25 cellular contexts compared by ENCODE assay signal in the genomic region with DNA sequence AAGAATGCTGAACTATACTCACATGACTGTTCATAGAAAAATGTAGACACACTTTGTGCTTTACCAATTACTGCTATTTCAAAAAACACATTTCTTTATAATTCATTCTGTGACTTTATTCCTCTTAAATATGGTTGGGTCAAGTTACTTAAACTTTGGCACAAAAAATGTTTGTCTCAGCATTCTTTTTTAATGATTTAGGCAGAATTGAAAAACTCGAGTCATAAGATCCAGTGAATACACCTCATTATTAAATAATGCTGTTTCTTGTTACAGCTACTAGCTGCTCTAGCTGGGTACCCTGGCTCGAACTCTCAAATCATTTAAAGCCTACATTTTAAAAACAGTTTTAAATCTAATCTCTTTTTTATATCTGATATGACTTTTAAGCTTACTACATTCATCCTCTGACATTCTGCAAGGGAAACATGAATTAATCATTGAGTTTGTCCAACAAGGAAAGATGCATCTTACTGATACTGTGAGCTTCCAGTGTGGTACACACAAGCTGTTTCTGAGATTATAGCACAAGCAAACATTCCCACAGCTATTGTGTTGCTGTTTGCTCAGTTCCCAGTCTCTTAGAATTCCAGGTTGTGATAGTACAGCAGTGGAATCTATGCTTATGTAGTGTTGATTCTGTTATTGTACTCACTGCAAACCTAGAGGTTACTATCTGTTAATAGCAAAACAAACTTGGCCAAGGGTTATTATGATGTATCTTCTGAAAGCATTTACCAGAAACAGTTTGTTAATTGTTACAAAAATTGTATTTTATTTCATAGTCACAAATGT.
A peak's percentile ranks its signal among the peaks of the same experiment; 100 is the strongest.
DNase-seq lines count a peak whose midpoint lies in the region; ATAC-seq, FAIRE-seq and TF ChIP-seq lines count a peak whose summit lies in the region.
"Had no signal": no experiment of that assay in that cellular context is flagged by ENCODE, and none has a peak within 500 bp of the region (broad histone marks: within the 10 kb centered on the region; RNA-seq: fewer than 3 reads in every experiment).

No MANE protein-coding gene starts in this region.

- no peak overlapping the region for H3K4me2 ChIP-seq in astrocyte (ENCODE audit: low read length)

- H3K27me3 Mint-ChIP-seq in astrocyte (ENCODE audit: low read depth, unreplicated experiment) (no peaks in the 10 kb centered on the region), T-cell (no peaks in the 10 kb centered on the region)
- H3K27me3 Mint-ChIP-seq: activated naive CD8-positive, alpha-beta T cell; CD4-positive, CD25-positive, alpha-beta regulatory T cell; naive thymus-derived CD8-positive, alpha-beta T cell had no signal

- TF ChIP-seq POLR2A in H54 (IDR thresholded peaks at IDR 0.05; ENCODE audit: low read depth, low read length), result no peak

- H3K9me3 Mint-ChIP-seq in astrocyte (ENCODE audit: unreplicated experiment), result no peaks in the 10 kb centered on the region
- H3K9me3 Mint-ChIP-seq in T-cell, result peaks cover 9 to 19% (median 14%) of the 10 kb centered on the region in 3 donors

- intact Hi-C loops in sciatic nerve (cut with DNase I), result no loop called here

- no peaks in the 10 kb centered on the region for H3K36me3 ChIP-seq in astrocyte (ENCODE audit: insufficient read depth, low read length)
- H3K36me3 ChIP-seq: prostate gland, spleen had no signal

- no peak for DNase-seq in H54 (ENCODE audit: insufficient read length, low spot score)
- peak; percentile 57 for DNase-seq in astrocyte (ENCODE audit: low read depth)
- DNase-seq in fibroblast of peridontal ligament (ENCODE audit: extremely low read depth), result peak; percentile 31
- no peak for DNase-seq in sciatic nerve (ENCODE audit: low spot score)
- DNase-seq in NCI-H526 (lab: John Stamatoyannopoulos, UW), result no peak
- DNase-seq in GM10266 (ENCODE audit: extremely low spot score), result no peak
- DNase-seq in T-cell, result no peak
- DNase-seq: caudate nucleus; CD4-positive, CD25-positive, alpha-beta regulatory T cell; DMS 273 treated with DMSO at 0.1 percent for 48 hours; HCEC 1CT; mesendoderm; naive thymus-derived CD8-positive, alpha-beta T cell; NCI-H1436; NCI-H226; NK-92 treated with Interleukin-12 subunit alpha and Interleukin-12 subunit beta, amount 100 ng/mL, for 24 hours; spleen; stimulated activated CD8-positive, alpha-beta memory T cell treated with anti-CD3 and anti-CD28 coated beads, Interleukin-4, amount 100 ng/mL, for 48 hours; T1000 had no signal

- TF ChIP-seq CTCF in astrocyte (IDR thresholded peaks at IDR 0.05; ENCODE audit: insufficient read depth, low read depth, low read length) (no peak), GM10266 (IDR thresholded peaks at IDR 0.05; ENCODE audit: control insufficient read depth, insufficient read depth, low read depth, missing control alignments) (no peak)

- peak; percentile 49 for ATAC-seq in sciatic nerve
- no peak for ATAC-seq in T-cell (replicated peaks in 1 of 4)
- ATAC-seq: naive thymus-derived CD8-positive, alpha-beta T cell; SK-N-SH treated with all-trans-retinoic acid at 6 μM for 48 hours had no signal

- H3K4me3 Mint-ChIP-seq in astrocyte (ENCODE audit: unreplicated experiment), result no peak overlapping the region
- no peak overlapping the region for H3K4me3 Mint-ChIP-seq in T-cell
- H3K4me3 Mint-ChIP-seq: activated naive CD8-positive, alpha-beta T cell; CD4-positive, CD25-positive, alpha-beta regulatory T cell; naive thymus-derived CD8-positive, alpha-beta T cell had no signal

- H3K36me3 Mint-ChIP-seq in astrocyte (ENCODE audit: low read depth, unreplicated experiment) (no peaks in the 10 kb centered on the region), T-cell (no peaks in the 10 kb centered on the region)
- H3K36me3 Mint-ChIP-seq: activated naive CD8-positive, alpha-beta T cell; CD4-positive, CD25-positive, alpha-beta regulatory T cell; naive thymus-derived CD8-positive, alpha-beta T cell had no signal

- H3K9me3 ChIP-seq in astrocyte (ENCODE audit: insufficient read depth, low read depth, low read length), result no peaks in the 10 kb centered on the region
- H3K9me3 ChIP-seq: prostate gland had no signal

- H3K9ac ChIP-seq in astrocyte (ENCODE audit: low read length), result no peak overlapping the region

- H3K4me1 ChIP-seq in astrocyte (ENCODE audit: insufficient read depth, low read length), result no peaks in the 10 kb centered on the region
- H3K4me1 ChIP-seq: prostate gland, spleen had no signal

- H3K4me1 Mint-ChIP-seq in astrocyte (ENCODE audit: low read depth, unreplicated experiment) (no peaks in the 10 kb centered on the region), T-cell (no peaks in the 10 kb centered on the region)
- H3K4me1 Mint-ChIP-seq: CD4-positive, CD25-positive, alpha-beta regulatory T cell; naive thymus-derived CD8-positive, alpha-beta T cell had no signal

- H3K79me2 ChIP-seq in astrocyte (ENCODE audit: insufficient read depth, low read length), result peaks cover 44% of the 10 kb centered on the region

- CTCF ChIA-PET in T-cell (lab: Charles Lee), result no interaction called here

- H3K27ac ChIP-seq in astrocyte (ENCODE audit: low read depth, low read length), result no peak overlapping the region
- H3K27ac ChIP-seq: prostate gland, spleen had no signal

- H4K20me1 ChIP-seq in astrocyte (ENCODE audit: insufficient read depth, low read length), result peaks cover 13% of the 10 kb centered on the region

- H3K27ac Mint-ChIP-seq in astrocyte (ENCODE audit: unreplicated experiment) (no peak overlapping the region), T-cell (no peak overlapping the region)
- H3K27ac Mint-ChIP-seq: activated naive CD8-positive, alpha-beta T cell; CD4-positive, CD25-positive, alpha-beta regulatory T cell; naive thymus-derived CD8-positive, alpha-beta T cell had no signal

- POLR2A ChIA-PET in T-cell (lab: Charles Lee), result interaction anchor here in 1 of 2 donors (0.6 kb wide), 1 partner anchor 458 kb away, joined by 3 read pairs; no protein-coding TSS in a partner anchor

- H3K4me3 ChIP-seq in astrocyte (ENCODE audit: insufficient read depth, low read depth, low read length), result no peak overlapping the region
- H3K4me3 ChIP-seq: prostate gland, spleen had no signal

- H2AFZ ChIP-seq in astrocyte (ENCODE audit: low read depth, low read length), result no peak overlapping the region

- no peaks in the 10 kb centered on the region for H3K27me3 ChIP-seq in astrocyte (ENCODE audit: insufficient read depth, low read length)
- H3K27me3 ChIP-seq: spleen had no signal

- FAIRE-seq in H54 (lab: Jason Lieb, UNC), result peak; percentile 30
- no peak for FAIRE-seq in astrocyte (lab: Jason Lieb, UNC)
- FAIRE-seq: GM12892, keratinocyte, RCC 7860 had no signal

Comparison
In these comparisons a context has a peak if more than half of its experiments do, and no peak if none do; other contexts are left out.
1. DNase-seq: peak in astrocyte (single experiment) and fibroblast of peridontal ligament (single experiment); none in H54 (single experiment), sciatic nerve (single experiment), NCI-H526 (0 of 2), GM10266 (single experiment) and T-cell (0 of 34).